Comparison of ENCODE assay signal across 34 cellular contexts in genomic region chr7:12820777-12821176, GRCh38.
"Had no signal": no experiment of that assay in that cellular context is flagged by ENCODE, and none has a peak within 500 bp of the region (broad histone marks: within the 10 kb centered on the region; RNA-seq: fewer than 3 reads in every experiment).

No MANE protein-coding gene starts in this region.

- H3K27me3 ChIP-seq: ascending aorta, cardiac muscle cell had no signal

- H3K27ac Mint-ChIP-seq: activated CD4-positive, alpha-beta T cell treated with anti-CD3 and anti-CD28 coated beads, Interleukin-2, amount 10 ng/mL, durations not matched to agents 24 days and 14 days; activated CD8-positive, alpha-beta T cell treated with anti-CD3 and anti-CD28 coated beads for 36 hours; activated naive CD4-positive, alpha-beta T cell treated with anti-CD3 and anti-CD28 coated beads, Interleukin-2, amount 50 U/mL, for 24 hours; activated naive CD8-positive, alpha-beta T cell treated with anti-CD3 and anti-CD28 coated beads, Interleukin-2, amount 10 ng/mL, durations not matched to agents 7 days and 5 days; activated T-cell treated with anti-CD3 and anti-CD28 coated beads, Interleukin-2, amount 50 U/mL, for 72 hours; activated T-helper 17 cell treated with anti-CD3 and anti-CD28 coated beads, Interleukin-2, amount 50 U/mL, for 72 hours had no signal

- H3K9me3 Mint-ChIP-seq: activated CD4-positive, alpha-beta T cell treated with anti-CD3 and anti-CD28 coated beads, Interleukin-2, amount 10 ng/mL, durations not matched to agents 24 days and 14 days; activated CD8-positive, alpha-beta T cell treated with anti-CD3 and anti-CD28 coated beads for 36 hours; activated naive CD4-positive, alpha-beta T cell treated with anti-CD3 and anti-CD28 coated beads, Interleukin-2, amount 50 U/mL, for 24 hours; activated naive CD8-positive, alpha-beta T cell treated with anti-CD3 and anti-CD28 coated beads, Interleukin-2, amount 10 ng/mL, durations not matched to agents 7 days and 5 days; activated T-helper 17 cell treated with anti-CD3 and anti-CD28 coated beads, Interleukin-2, amount 50 U/mL, for 72 hours; central memory CD8-positive, alpha-beta T cell had no signal

- ATAC-seq: activated CD8-positive, alpha-beta T cell treated with anti-CD3 and anti-CD28 coated beads for 36 hours; activated T-cell treated with anti-CD3 and anti-CD28 coated beads, Interleukin-2, amount 50 U/mL, for 72 hours; activated T-helper 17 cell treated with anti-CD3 and anti-CD28 coated beads, Interleukin-2, amount 50 U/mL, for 72 hours; Right ventricle myocardium inferior; SK-N-SH treated with all-trans-retinoic acid at 6 μM for 48 hours had no signal

- H3K36me3 ChIP-seq: ascending aorta, cardiac muscle cell, WERI-Rb-1 had no signal

- H3K4me1 Mint-ChIP-seq: activated CD4-positive, alpha-beta T cell treated with anti-CD3 and anti-CD28 coated beads, Interleukin-2, amount 10 ng/mL, durations not matched to agents 24 days and 14 days; activated naive CD4-positive, alpha-beta T cell treated with anti-CD3 and anti-CD28 coated beads, Interleukin-2, amount 50 U/mL, for 24 hours; activated naive CD8-positive, alpha-beta T cell treated with anti-CD3 and anti-CD28 coated beads, Interleukin-2, amount 10 ng/mL, durations not matched to agents 7 days and 5 days; activated T-helper 17 cell treated with anti-CD3 and anti-CD28 coated beads, Interleukin-2, amount 50 U/mL, for 72 hours; central memory CD8-positive, alpha-beta T cell had no signal

- H3K36me3 Mint-ChIP-seq: activated naive CD8-positive, alpha-beta T cell treated with anti-CD3 and anti-CD28 coated beads, Interleukin-2, amount 10 ng/mL, durations not matched to agents 7 days and 5 days had no signal

- DNase-seq: activated CD4-positive, alpha-beta T cell treated with anti-CD3 and anti-CD28 coated beads, Interleukin-2, amount 10 ng/mL, durations not matched to agents 24 days and 14 days; activated CD4-positive, alpha-beta T cell treated with anti-CD3 and anti-CD28 coated beads, Interleukin-2, amount 50 U/mL, for 4 hours; activated CD8-positive, alpha-beta T cell treated with anti-CD3 and anti-CD28 coated beads for 36 hours; activated gamma-delta T cell; activated naive CD4-positive, alpha-beta T cell treated with Interleukin-2 at 50 U/mL for 16 hours; activated naive CD8-positive, alpha-beta T cell treated with anti-CD3 and anti-CD28 coated beads, Interleukin-2, amount 10 ng/mL, durations not matched to agents 7 days and 5 days; activated T-cell treated with anti-CD3 and anti-CD28 coated beads, Interleukin-2, amount 50 U/mL, for 1 hour; activated T-cell treated with anti-CD3 and anti-CD28 coated beads, Interleukin-2, amount 50 U/mL, for 72 hours; amygdala; MM.1S; MV-4-11; NCI-H1092; NCI-H1436 treated with DMSO at 0.1 percent for 48 hours; NCI-H1694 treated with DMSO at 0.1 percent for 48 hours; NCI-H2029; NCI-H510A; NCI-H526; NCI-H748 treated with DMSO at 0.1 percent for 48 hours; NK-92 treated with Interleukin-12 subunit alpha and Interleukin-12 subunit beta, amount 100 ng/mL, for 24 hours; PC-9; SIG-M5; SW 1271; T-helper 1 cell; T-helper 2 cell; T-helper 9 cell; WERI-Rb-1 had no signal

- H3K27ac ChIP-seq: ascending aorta, cardiac muscle cell, PC-9, RWPE1, WERI-Rb-1 had no signal

- H3K4me3 ChIP-seq: ascending aorta, cardiac muscle cell, PC-9 had no signal

- H3K9me3 ChIP-seq: ascending aorta had no signal

- H3K4me3 Mint-ChIP-seq: activated CD4-positive, alpha-beta T cell treated with anti-CD3 and anti-CD28 coated beads, Interleukin-2, amount 10 ng/mL, durations not matched to agents 24 days and 14 days; activated CD8-positive, alpha-beta T cell treated with anti-CD3 and anti-CD28 coated beads for 36 hours; activated naive CD4-positive, alpha-beta T cell treated with anti-CD3 and anti-CD28 coated beads, Interleukin-2, amount 50 U/mL, for 24 hours; activated naive CD8-positive, alpha-beta T cell treated with anti-CD3 and anti-CD28 coated beads, Interleukin-2, amount 10 ng/mL, durations not matched to agents 7 days and 5 days; activated T-cell treated with anti-CD3 and anti-CD28 coated beads, Interleukin-2, amount 50 U/mL, for 72 hours; activated T-helper 17 cell treated with anti-CD3 and anti-CD28 coated beads, Interleukin-2, amount 50 U/mL, for 72 hours; central memory CD8-positive, alpha-beta T cell had no signal

- H3K4me2 ChIP-seq: PC-9 had no signal

- H3K4me1 ChIP-seq: ascending aorta had no signal
